ENCODE assay signal across 9 cellular contexts in genomic region chr4:7367894-7368293, GRCh38.
"Had no signal": no experiment of that assay in that cellular context is flagged by ENCODE, and none has a peak within 500 bp of the region (broad histone marks: within the 10 kb centered on the region; RNA-seq: fewer than 3 reads in every experiment).

No MANE protein-coding gene starts in this region.

- H3K79me2 ChIP-seq: hepatocyte had no signal

- DNase-seq: activated CD4-positive, alpha-beta T cell treated with anti-CD3 and anti-CD28 coated beads for 36 hours; activated naive CD4-positive, alpha-beta T cell treated with anti-CD3 and anti-CD28 coated beads for 36 hours; lower lobe of right lung; T-helper 9 cell had no signal

- H3K27me3 ChIP-seq: hepatocyte had no signal

- H2AFZ ChIP-seq: hepatocyte had no signal

- H3K4me3 ChIP-seq: hepatocyte, lower lobe of right lung, smooth muscle cell, tibial nerve had no signal

- H3K9me3 ChIP-seq: lower lobe of right lung, neutrophil, tibial nerve had no signal

- H3K4me2 ChIP-seq: hepatocyte, smooth muscle cell had no signal

- H3K27ac ChIP-seq: hepatocyte, lower lobe of right lung, neutrophil, tibial nerve had no signal

- ATAC-seq: activated CD4-positive, alpha-beta T cell treated with anti-CD3 and anti-CD28 coated beads for 36 hours; stimulated activated effector memory CD8-positive, alpha-beta T cell treated with anti-CD3 and anti-CD28 coated beads, Interleukin-12 subunit alpha, Interleukin-12 subunit beta, amount 100 ng/mL, for 72 hours had no signal

- H3K36me3 ChIP-seq: lower lobe of right lung, neutrophil, tibial nerve had no signal
